In the genomic region with DNA sequence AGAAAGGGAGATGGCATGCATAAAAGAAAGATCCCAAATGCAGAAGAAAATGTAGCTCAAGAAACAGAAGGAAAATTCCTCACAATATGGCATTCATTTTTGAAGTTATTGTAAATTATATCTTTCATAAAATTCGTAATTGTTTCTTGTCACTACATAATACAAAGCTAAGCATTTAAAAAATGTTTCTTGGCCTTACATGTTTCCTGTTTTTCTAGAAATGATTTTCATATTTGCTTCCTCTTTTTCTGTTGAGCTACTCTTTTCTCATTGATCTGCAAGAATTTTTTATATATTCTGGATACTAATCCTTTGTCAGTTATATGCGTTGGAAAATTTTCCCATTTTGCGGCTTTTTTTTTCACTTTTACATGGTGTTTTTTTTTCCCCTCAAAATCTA, we compare ENCODE assay signal across 32 cellular contexts. TPM values are rescaled to one million over a fixed set of nuclear protein-coding genes. Genes with fewer than 3 reads are reported as not detected.
"Had no signal": no experiment of that assay in that cellular context is flagged by ENCODE, and none has a peak within 500 bp of the region (broad histone marks: within the 10 kb centered on the region; RNA-seq: fewer than 3 reads in every experiment).

No MANE protein-coding gene starts in this region.

- H3K4me3 ChIP-seq: breast epithelium, esophagus muscularis mucosa, heart right ventricle, pancreas, prostate gland, sigmoid colon, stomach, suprapubic skin, tibial artery, upper lobe of right lung had no signal

- H3K4me1 ChIP-seq: breast epithelium, esophagus muscularis mucosa, foreskin keratinocyte, pancreas, prostate gland, sigmoid colon, stomach, suprapubic skin, tibial artery, upper lobe of right lung had no signal

- H3K27me3 Mint-ChIP-seq: activated CD4-positive, alpha-beta T cell treated with anti-CD3 and anti-CD28 coated beads, Interleukin-2, amount 10 ng/mL, durations not matched to agents 7 days and 5 days; activated CD8-positive, alpha-beta T cell treated with anti-CD3 and anti-CD28 coated beads for 36 hours; activated naive CD4-positive, alpha-beta T cell treated with anti-CD3 and anti-CD28 coated beads, Interleukin-2, amount 50 U/mL, for 24 hours; activated naive CD8-positive, alpha-beta T cell treated with anti-CD3 and anti-CD28 coated beads, Interleukin-2, amount 50 U/mL, for 24 hours; activated T-helper 17 cell treated with anti-CD3 and anti-CD28 coated beads, Interleukin-2, amount 50 U/mL, for 72 hours; naive thymus-derived CD8-positive, alpha-beta T cell had no signal

- H3K9me3 ChIP-seq: breast epithelium, esophagus muscularis mucosa, pancreas, prostate gland, sigmoid colon, stomach, suprapubic skin, tibial artery, upper lobe of right lung had no signal

- H3K4me1 Mint-ChIP-seq: activated CD4-positive, alpha-beta T cell treated with anti-CD3 and anti-CD28 coated beads, Interleukin-2, amount 10 ng/mL, durations not matched to agents 7 days and 5 days; activated T-helper 17 cell treated with anti-CD3 and anti-CD28 coated beads, Interleukin-2, amount 50 U/mL, for 72 hours; neural crest cell; stimulated activated effector memory CD8-positive, alpha-beta T cell treated with anti-CD3 and anti-CD28 coated beads, Interleukin-12 subunit alpha, Interleukin-12 subunit beta, amount 100 ng/mL, for 72 hours had no signal

- DNase-seq: activated CD4-positive, alpha-beta T cell treated with anti-CD3 and anti-CD28 coated beads for 1 hour; activated CD4-positive, alpha-beta T cell treated with anti-CD3 and anti-CD28 coated beads, Interleukin-2, amount 10 ng/mL, durations not matched to agents 7 days and 5 days; activated CD8-positive, alpha-beta T cell treated with anti-CD3 and anti-CD28 coated beads for 36 hours; activated gamma-delta T cell treated with Interleukin-2 at 50 U/mL for 16 hours; activated naive CD8-positive, alpha-beta T cell treated with anti-CD3 and anti-CD28 coated beads, Interleukin-2, amount 50 U/mL, for 24 hours; activated T-cell treated with anti-CD3 and anti-CD28 coated beads, Interleukin-2, amount 50 U/mL, for 4 hours; amygdala; central memory CD4-positive, alpha-beta T cell; foreskin keratinocyte; heart right ventricle; midbrain; naive thymus-derived CD8-positive, alpha-beta T cell; nucleus accumbens; pancreas; retina; sigmoid colon; small intestine; stimulated activated CD4-positive, alpha-beta T cell treated with anti-CD3 and anti-CD28 coated beads, Interleukin-4, amount 100 ng/mL, for 24 hours; stomach; tibial artery; upper lobe of right lung had no signal

- H3K27ac Mint-ChIP-seq: activated CD4-positive, alpha-beta T cell treated with anti-CD3 and anti-CD28 coated beads, Interleukin-2, amount 10 ng/mL, durations not matched to agents 7 days and 5 days; activated CD8-positive, alpha-beta T cell treated with anti-CD3 and anti-CD28 coated beads for 36 hours; activated naive CD8-positive, alpha-beta T cell treated with anti-CD3 and anti-CD28 coated beads, Interleukin-2, amount 50 U/mL, for 24 hours; activated T-helper 17 cell treated with anti-CD3 and anti-CD28 coated beads, Interleukin-2, amount 50 U/mL, for 72 hours; stimulated activated effector memory CD8-positive, alpha-beta T cell treated with anti-CD3 and anti-CD28 coated beads, Interleukin-12 subunit alpha, Interleukin-12 subunit beta, amount 100 ng/mL, for 72 hours had no signal

- H3K9me3 Mint-ChIP-seq: activated CD4-positive, alpha-beta T cell treated with anti-CD3 and anti-CD28 coated beads, Interleukin-2, amount 10 ng/mL, durations not matched to agents 7 days and 5 days; activated CD8-positive, alpha-beta T cell treated with anti-CD3 and anti-CD28 coated beads for 36 hours; activated naive CD4-positive, alpha-beta T cell treated with anti-CD3 and anti-CD28 coated beads, Interleukin-2, amount 50 U/mL, for 24 hours; activated naive CD8-positive, alpha-beta T cell treated with anti-CD3 and anti-CD28 coated beads, Interleukin-2, amount 50 U/mL, for 24 hours; activated T-cell treated with anti-CD3 and anti-CD28 coated beads, Interleukin-2, amount 50 U/mL, for 4 hours; activated T-helper 17 cell treated with anti-CD3 and anti-CD28 coated beads, Interleukin-2, amount 50 U/mL, for 72 hours; neural crest cell; stimulated activated effector memory CD8-positive, alpha-beta T cell treated with anti-CD3 and anti-CD28 coated beads, Interleukin-12 subunit alpha, Interleukin-12 subunit beta, amount 100 ng/mL, for 72 hours had no signal

- H3K27ac ChIP-seq: breast epithelium, esophagus muscularis mucosa, foreskin keratinocyte, pancreas, prostate gland, sigmoid colon, stomach, suprapubic skin, tibial artery, upper lobe of right lung had no signal

- ATAC-seq: activated CD8-positive, alpha-beta T cell treated with anti-CD3 and anti-CD28 coated beads for 36 hours; activated naive CD8-positive, alpha-beta T cell treated with anti-CD3 and anti-CD28 coated beads, Interleukin-2, amount 50 U/mL, for 24 hours; activated T-cell treated with anti-CD3 and anti-CD28 coated beads, Interleukin-2, amount 50 U/mL, for 4 hours; activated T-helper 17 cell treated with anti-CD3 and anti-CD28 coated beads, Interleukin-2, amount 50 U/mL, for 72 hours; foreskin keratinocyte; heart right ventricle; naive thymus-derived CD8-positive, alpha-beta T cell; pancreas; stimulated activated effector memory CD8-positive, alpha-beta T cell treated with anti-CD3 and anti-CD28 coated beads, Interleukin-12 subunit alpha, Interleukin-12 subunit beta, amount 100 ng/mL, for 72 hours; upper lobe of right lung had no signal

- H3K36me3 Mint-ChIP-seq: activated naive CD4-positive, alpha-beta T cell treated with anti-CD3 and anti-CD28 coated beads, Interleukin-2, amount 50 U/mL, for 24 hours; stimulated activated effector memory CD8-positive, alpha-beta T cell treated with anti-CD3 and anti-CD28 coated beads, Interleukin-12 subunit alpha, Interleukin-12 subunit beta, amount 100 ng/mL, for 72 hours had no signal

- H3K36me3 ChIP-seq: breast epithelium, esophagus muscularis mucosa, heart right ventricle, pancreas, prostate gland, sigmoid colon, stomach, suprapubic skin, tibial artery, upper lobe of right lung had no signal

- H3K4me3 Mint-ChIP-seq: activated CD4-positive, alpha-beta T cell treated with anti-CD3 and anti-CD28 coated beads, Interleukin-2, amount 10 ng/mL, durations not matched to agents 7 days and 5 days; activated CD8-positive, alpha-beta T cell treated with anti-CD3 and anti-CD28 coated beads for 36 hours; activated naive CD4-positive, alpha-beta T cell treated with anti-CD3 and anti-CD28 coated beads, Interleukin-2, amount 50 U/mL, for 24 hours; activated naive CD8-positive, alpha-beta T cell treated with anti-CD3 and anti-CD28 coated beads, Interleukin-2, amount 50 U/mL, for 24 hours; activated T-cell treated with anti-CD3 and anti-CD28 coated beads, Interleukin-2, amount 50 U/mL, for 4 hours; activated T-helper 17 cell treated with anti-CD3 and anti-CD28 coated beads, Interleukin-2, amount 50 U/mL, for 72 hours; neural crest cell; stimulated activated effector memory CD8-positive, alpha-beta T cell treated with anti-CD3 and anti-CD28 coated beads, Interleukin-12 subunit alpha, Interleukin-12 subunit beta, amount 100 ng/mL, for 72 hours had no signal

- H3K27me3 ChIP-seq: breast epithelium, esophagus muscularis mucosa, pancreas, sigmoid colon, suprapubic skin, upper lobe of right lung had no signal

RNA-seq across cellular contexts. Expression of a gene that starts 48.0 kb away (rescaled TPM):
- total RNA-seq: breast epithelium, esophagus muscularis mucosa, foreskin keratinocyte, glomerular endothelial cell, kidney epithelial cell, lower leg skin, neural crest cell, pancreas, sigmoid colon, stomach, suprapubic skin, upper lobe of right lung had no signal

RNA-seq across cellular contexts. Expression of a gene that starts 55.4 kb away (rescaled TPM):
- total RNA-seq: foreskin keratinocyte, glomerular endothelial cell, kidney epithelial cell had no signal
